Comparison of ENCODE assay signal across 27 cellular contexts in genomic region chr15:41650806-41651205, GRCh38.
"Had no signal": no experiment of that assay in that cellular context is flagged by ENCODE, and none has a peak within 500 bp of the region (broad histone marks: within the 10 kb centered on the region; RNA-seq: fewer than 3 reads in every experiment).

No MANE protein-coding gene starts in this region.

- H3K27ac Mint-ChIP-seq: mesothelial cell of epicardium; naive B cell; naive thymus-derived CD8-positive, alpha-beta T cell had no signal

- H3K4me3 ChIP-seq: coronary artery, dorsolateral prefrontal cortex, esophagus squamous epithelium, gastrocnemius medialis, heart right ventricle, left lung, lower lobe of right lung, mucosa of descending colon had no signal

- H3K4me1 Mint-ChIP-seq: mesothelial cell of epicardium had no signal

- H3K27ac ChIP-seq: coronary artery, dorsolateral prefrontal cortex, epithelial cell of prostate, esophagus squamous epithelium, gastrocnemius medialis, heart right ventricle, left lung, lower lobe of right lung had no signal

- H3K27me3 ChIP-seq: dorsolateral prefrontal cortex, esophagus squamous epithelium, gastrocnemius medialis, heart right ventricle, left lung had no signal

- DNase-seq: dermis blood vessel endothelial cell; dorsolateral prefrontal cortex; effector CD4-positive, alpha-beta T cell; effector memory CD4-positive, alpha-beta T cell; erythroblast; esophagus squamous epithelium; foreskin fibroblast; foreskin melanocyte; gastrocnemius medialis; glutamatergic neuron; head of caudate nucleus; heart right ventricle; hippocampal formation; left cardiac atrium; left lung; left ventricle myocardium superior; lower lobe of right lung; mesenchymal stem cell; mucosa of descending colon; naive B cell; naive thymus-derived CD8-positive, alpha-beta T cell had no signal

- H3K4me1 ChIP-seq: esophagus squamous epithelium, gastrocnemius medialis had no signal

- ATAC-seq: esophagus mucosa; gastrocnemius medialis; heart right ventricle; left cardiac atrium; left lung; left ventricle myocardium superior; lower lobe of right lung; mucosa of descending colon; naive thymus-derived CD8-positive, alpha-beta T cell had no signal

- FAIRE-seq: islet of Langerhans, keratinocyte had no signal

- H3K36me3 ChIP-seq: esophagus squamous epithelium, gastrocnemius medialis, heart right ventricle, left lung, lower lobe of right lung had no signal

- H3K4me3 Mint-ChIP-seq: mesothelial cell of epicardium; naive thymus-derived CD8-positive, alpha-beta T cell had no signal

- H3K9me3 ChIP-seq: esophagus squamous epithelium, gastrocnemius medialis, lower lobe of right lung, mucosa of descending colon had no signal
